Comparison of ENCODE assay signal across 17 cellular contexts in genomic region chr1:154994269-154994977, GRCh38. TPM values are rescaled to one million over a fixed set of nuclear protein-coding genes. Genes with fewer than 3 reads are reported as not detected.
DNase-seq lines count a peak whose midpoint lies in the region; ATAC-seq, FAIRE-seq and TF ChIP-seq lines count a peak whose summit lies in the region.
"Had no signal": no experiment of that assay in that cellular context is flagged by ENCODE, and none has a peak within 500 bp of the region (broad histone marks: within the 10 kb centered on the region; RNA-seq: fewer than 3 reads in every experiment).

No MANE protein-coding gene starts in this region.

- peaks cover 14% of the 10 kb centered on the region; the same call in 1 of the 2 replicates for H3F3A ChIP-seq in GM23338 (replicated peaks; ENCODE audit: low read depth)

- H3K4me3 ChIP-seq in A549 = no peak overlapping the region
- no peak overlapping the region for H3K4me3 ChIP-seq in GM23338
- no peak overlapping the region for H3K4me3 ChIP-seq in RWPE2 (ENCODE audit: severe bottlenecking)
- H3K4me3 ChIP-seq in fibroblast of the aortic adventitia (ENCODE audit: low read depth, low read length) = no peak overlapping the region

- peaks cover 16% of the 10 kb centered on the region for H3K27me3 Mint-ChIP-seq in GM23338 (ENCODE audit: insufficient read depth, low read depth, poor library complexity)

- H3K9me2 ChIP-seq in GM23338 (ENCODE audit: insufficient read depth) = no peaks in the 10 kb centered on the region

- H3K27ac Mint-ChIP-seq in GM23338 = peak overlapping the region; percentile 71; the same call in 1 of the 2 replicates
- H3K27ac Mint-ChIP-seq: activated naive CD4-positive, alpha-beta T cell treated with anti-CD3 and anti-CD28 coated beads for 36 hours had no signal

- TF ChIP-seq RAD21 in A549 (conservative IDR thresholded peaks at IDR 0.05 in 1 of 2, IDR thresholded peaks at IDR 0.05 in 1 of 2) = no peak

- H2AFZ ChIP-seq in GM23338 = no peak overlapping the region

- peaks cover 30% of the 10 kb centered on the region for H3K4me1 Mint-ChIP-seq in GM23338

- no peaks in the 10 kb centered on the region; the same call in 1 of the 2 replicates for H4K20me1 ChIP-seq in GM23338 (replicated peaks; ENCODE audit: insufficient read depth)

- no peaks in the 10 kb centered on the region for H3K9me3 Mint-ChIP-seq in GM23338
- H3K9me3 Mint-ChIP-seq: activated naive CD4-positive, alpha-beta T cell treated with anti-CD3 and anti-CD28 coated beads for 36 hours had no signal

- ATAC-seq in A549 (no peak), GM23338 (no peak), RWPE2 (ENCODE audit: low read depth) (no peak), HG03196 (IDR thresholded peaks at IDR 0.05; ENCODE audit: unreplicated experiment) (no peak)
- ATAC-seq: activated CD4-positive, CD25-positive, alpha-beta regulatory T cell treated with anti-CD3 and anti-CD28 coated beads, Interleukin-2, amount 50 U/mL, for 24 hours had no signal

- H3K4me3 Mint-ChIP-seq in GM23338 = no peak overlapping the region; the same call in 2 of the 3 replicates
- H3K4me3 Mint-ChIP-seq: activated naive CD4-positive, alpha-beta T cell treated with anti-CD3 and anti-CD28 coated beads for 36 hours had no signal

- H3K4me1 ChIP-seq in A549 (peaks cover 38% of the 10 kb centered on the region), GM23338 (ENCODE audit: insufficient read depth) (peaks cover 5% of the 10 kb centered on the region; the same call in 1 of the 2 replicates), RWPE2 (ENCODE audit: insufficient read depth, poor library complexity, severe bottlenecking) (no peaks in the 10 kb centered on the region)

- H3K36me3 ChIP-seq in GM23338 (ENCODE audit: insufficient read depth) = 0 out of 2 replicates have a peak, but pooled peaks cover 5% of the 10 kb centered on the region
- peaks cover 17% of the 10 kb centered on the region for H3K36me3 ChIP-seq in RWPE2 (ENCODE audit: low read depth)

- H3K27ac ChIP-seq in A549 (peak overlapping the region; percentile 35 to 63; a peak in 4 of 6 replicates), GM23338 (ENCODE audit: low read depth) (no peak overlapping the region), RWPE2 (ENCODE audit: poor library complexity, severe bottlenecking) (peak overlapping the region; percentile 13)

- H3K9me3 ChIP-seq in A549 (no peaks in the 10 kb centered on the region), RWPE2 (ENCODE audit: severe bottlenecking) (no peaks in the 10 kb centered on the region)

- H3K4me2 ChIP-seq in A549 (no peak overlapping the region), GM23338 (no peak overlapping the region)

- TF ChIP-seq EP300 in A549 (IDR thresholded peaks at IDR 0.05) = no peak

- TF ChIP-seq POLR2A in A549 (IDR thresholded peaks at IDR 0.05; ENCODE audit: low read length) = no peak

- no peaks in the 10 kb centered on the region for H3K27me3 ChIP-seq in GM23338 (ENCODE audit: insufficient read depth)
- H3K27me3 ChIP-seq in RWPE2 (ENCODE audit: insufficient read depth, poor library complexity, severe bottlenecking) = no peaks in the 10 kb centered on the region

- peaks cover 16% of the 10 kb centered on the region for H3K36me3 Mint-ChIP-seq in GM23338 (ENCODE audit: low read depth)

- no peaks in the 10 kb centered on the region; the same call in 1 of the 2 replicates for H3K79me2 ChIP-seq in GM23338 (replicated peaks; ENCODE audit: insufficient read depth)

- WGBS in A549 (ENCODE audit: missing lambda C conversion rate) = 81% methylated on average over 4 of the region's 4 CpGs

- no peak for FAIRE-seq in A549 (lab: Jason Lieb, UNC)

- TF ChIP-seq CTCF in A549 (IDR thresholded peaks at IDR 0.05) = no peak
- no peak for TF ChIP-seq CTCF in GM23338 (conservative IDR thresholded peaks at IDR 0.05; ENCODE audit: low read depth in 2 of 2)
- no peak for TF ChIP-seq CTCF in RWPE2 (IDR thresholded peaks at IDR 0.05; ENCODE audit: poor library complexity, severe bottlenecking)
- TF ChIP-seq CTCF in fibroblast of the aortic adventitia (IDR thresholded peaks at IDR 0.05; ENCODE audit: insufficient read depth, low read length) = no peak

- DNase-seq in A549 (ENCODE audit: low read depth in 1 of 2, low spot score in 1 of 2) (no peak), GM23338 (ENCODE audit: low spot score) (no peak), RWPE2 (ENCODE audit: low spot score) (no peak), fibroblast of the aortic adventitia (ENCODE audit: low read depth) (peak; percentile 20), DMS79 (lab: John Stamatoyannopoulos, UW) (no peak), NCI-H226 (no peak)
- no peak for DNase-seq in stimulated activated CD4-positive, alpha-beta T cell treated with anti-CD3 and anti-CD28 coated beads, Interleukin-1b, Interleukin-23, amount 100 ng/mL, for 48 hours
- DNase-seq: activated naive CD4-positive, alpha-beta T cell treated with anti-CD3 and anti-CD28 coated beads for 36 hours; AML-193; hippocampal formation; NCI-H2029; NCI-H524 treated with DMSO at 0.1 percent for 48 hours; PC-3 had no signal

- POLR2A ChIA-PET in A549 (lab: Yijun Ruan, JAX) = interaction anchor here (0.6 to 6.0 kb wide), 6 partner anchors 11 to 389 kb away, joined by 4 to 91 read pairs (median 7); partner anchors contain the start of genes CKS1B, FLAD1, PBXIP1 and PYGO2

- CTCF ChIA-PET in A549 (lab: Yijun Ruan, JAX) = interaction anchor here (1.4 kb wide), 1 partner anchor 90 kb away, joined by 7 read pairs; no protein-coding TSS in a partner anchor

TF ChIP-seq in A549, 52 proteins besides CTCF, POLR2A, EP300 and RAD21 (continues in another document):
- no peak for TF ChIP-seq EHF (CRISPR knock-in tag; IDR thresholded peaks at IDR 0.05)
- TF ChIP-seq CEBPB (IDR thresholded peaks at IDR 0.05) = no peak
- no peak for TF ChIP-seq ZSCAN20 (CRISPR knock-in tag; IDR thresholded peaks at IDR 0.05)
- no peak for TF ChIP-seq CHD4 (IDR thresholded peaks at IDR 0.05; ENCODE audit: borderline replicate concordance)

RNA-seq across cellular contexts. Expression of gene LENEP, which starts 1.0 kb away (rescaled TPM):
- polyA plus RNA-seq in A549 (2011; rRNA removed) = 0.32 TPM in 1 of 2 replicates, not detected in the other
- 0.09 TPM in 1 of 2 replicates, not detected in the other for polyA plus RNA-seq in A549 (2012; cell fraction: cytosol; rRNA removed)
- polyA plus RNA-seq in A549 (2012; cell fraction: nucleus; rRNA removed) = 0.55 and 0.58 TPM in 2 replicates
- polyA plus RNA-seq in A549 (2017; fragmentation: RNase III; extraction: RNeasy Plus Mini Kit Qiagen cat#74134 plus additional on column Dnase treatment) = not detected in 3 replicates
- 1.9 and 5.0 TPM in 2 replicates for polyA minus RNA-seq in A549 (2011; rRNA and poly(A)+ RNA removed)
- 1.5 and 1.6 TPM in 2 replicates for total RNA-seq in GM23338 (2014; rRNA removed; shearing (Covaris generic))
- not detected in 2 replicates for polyA plus RNA-seq in GM23338 (2016; fragmentation: Nextera tagmentation; extraction: Ambion mirVana)
- not detected in 2 replicates for total RNA-seq in fibroblast of the aortic adventitia (ENCODE audit: low replicate concordance)
- total RNA-seq: M059J, osteocyte, PC-3 had no signal

RNA-seq across cellular contexts. Expression of gene ZBTB7B, which starts 8.2 kb away (rescaled TPM):
- polyA plus RNA-seq in A549 (2011; rRNA removed) = 20.5 and 20.8 TPM in 2 replicates
- 28.8 and 32.2 TPM in 2 replicates for polyA plus RNA-seq in A549 (2012; cell fraction: cytosol; rRNA removed)
- polyA plus RNA-seq in A549 (2012; cell fraction: nucleus; rRNA removed) = 60.8 and 82.4 TPM in 2 replicates
- polyA plus RNA-seq in A549 (2017; fragmentation: RNase III; extraction: RNeasy Plus Mini Kit Qiagen cat#74134 plus additional on column Dnase treatment) = 24.7 to 30.7 TPM (median 29.0 TPM) in 3 replicates
- polyA minus RNA-seq in A549 (2011; rRNA and poly(A)+ RNA removed) = 25.1 and 30.3 TPM in 2 replicates
- 19.3 and 32.6 TPM in 2 replicates for total RNA-seq in GM23338 (2014; rRNA removed; shearing (Covaris generic))
- 3.6 TPM in 2 replicates for polyA plus RNA-seq in GM23338 (2016; fragmentation: Nextera tagmentation; extraction: Ambion mirVana)
- 14.0 and 15.4 TPM in 2 replicates for total RNA-seq in fibroblast of the aortic adventitia (ENCODE audit: low replicate concordance)

RNA-seq across cellular contexts. Expression of gene FLAD1, which starts 11.3 kb away (rescaled TPM):
- polyA plus RNA-seq in A549 (2011; rRNA removed) (43.5 and 57.1 TPM in 2 replicates), A549 (2017; fragmentation: RNase III; extraction: RNeasy Plus Mini Kit Qiagen cat#74134 plus additional on column Dnase treatment) (34.1 to 38.2 TPM (median 36.0 TPM) in 3 replicates), GM23338 (2016; fragmentation: Nextera tagmentation; extraction: Ambion mirVana) (72.8 and 74.5 TPM in 2 replicates)
- 75.4 and 84.9 TPM in 2 replicates for polyA plus RNA-seq in A549 (2012; cell fraction: cytosol; rRNA removed)
- 122 and 131 TPM in 2 replicates for polyA plus RNA-seq in A549 (2012; cell fraction: nucleus; rRNA removed)
- polyA minus RNA-seq in A549 (2011; rRNA and poly(A)+ RNA removed) = 96.6 and 131 TPM in 2 replicates
- total RNA-seq in GM23338 (2014; rRNA removed; shearing (Covaris generic)) = 71.4 and 75.0 TPM in 2 replicates
- total RNA-seq in fibroblast of the aortic adventitia (ENCODE audit: low replicate concordance) = 5.2 and 17.7 TPM in 2 replicates

RNA-seq across cellular contexts. Expression of gene CKS1B, which starts 19.9 kb away (rescaled TPM):
- polyA plus RNA-seq in A549 (2011; rRNA removed) = 725 and 787 TPM in 2 replicates
- 882 and 1,176 TPM in 2 replicates for polyA plus RNA-seq in A549 (2012; cell fraction: cytosol; rRNA removed)
- polyA plus RNA-seq in A549 (2012; cell fraction: nucleus; rRNA removed) = 218 and 329 TPM in 2 replicates
- 345 to 366 TPM (median 356 TPM) in 3 replicates for polyA plus RNA-seq in A549 (2017; fragmentation: RNase III; extraction: RNeasy Plus Mini Kit Qiagen cat#74134 plus additional on column Dnase treatment)
- polyA minus RNA-seq in A549 (2011; rRNA and poly(A)+ RNA removed) = 251 and 266 TPM in 2 replicates
- 296 and 392 TPM in 2 replicates for total RNA-seq in GM23338 (2014; rRNA removed; shearing (Covaris generic))
- polyA plus RNA-seq in GM23338 (2016; fragmentation: Nextera tagmentation; extraction: Ambion mirVana) = 562 and 617 TPM in 2 replicates
- total RNA-seq in fibroblast of the aortic adventitia (ENCODE audit: low replicate concordance) = 24.0 and 80.7 TPM in 2 replicates

RNA-seq across cellular contexts. Expression of gene SHC1, which starts 23.9 kb away (rescaled TPM):
- polyA plus RNA-seq in A549 (2011; rRNA removed) = 174 and 203 TPM in 2 replicates
- polyA plus RNA-seq in A549 (2012; cell fraction: cytosol; rRNA removed) = 156 and 206 TPM in 2 replicates
- 288 and 324 TPM in 2 replicates for polyA plus RNA-seq in A549 (2012; cell fraction: nucleus; rRNA removed)
- 117 to 124 TPM (median 118 TPM) in 3 replicates for polyA plus RNA-seq in A549 (2017; fragmentation: RNase III; extraction: RNeasy Plus Mini Kit Qiagen cat#74134 plus additional on column Dnase treatment)
- polyA minus RNA-seq in A549 (2011; rRNA and poly(A)+ RNA removed) = 278 and 293 TPM in 2 replicates
- 196 and 211 TPM in 2 replicates for total RNA-seq in GM23338 (2014; rRNA removed; shearing (Covaris generic))
- 108 and 117 TPM in 2 replicates for polyA plus RNA-seq in GM23338 (2016; fragmentation: Nextera tagmentation; extraction: Ambion mirVana)
- total RNA-seq in fibroblast of the aortic adventitia (ENCODE audit: low replicate concordance) = 111 and 167 TPM in 2 replicates
